ENCODE assay signal across 29 cellular contexts in the genomic region with DNA sequence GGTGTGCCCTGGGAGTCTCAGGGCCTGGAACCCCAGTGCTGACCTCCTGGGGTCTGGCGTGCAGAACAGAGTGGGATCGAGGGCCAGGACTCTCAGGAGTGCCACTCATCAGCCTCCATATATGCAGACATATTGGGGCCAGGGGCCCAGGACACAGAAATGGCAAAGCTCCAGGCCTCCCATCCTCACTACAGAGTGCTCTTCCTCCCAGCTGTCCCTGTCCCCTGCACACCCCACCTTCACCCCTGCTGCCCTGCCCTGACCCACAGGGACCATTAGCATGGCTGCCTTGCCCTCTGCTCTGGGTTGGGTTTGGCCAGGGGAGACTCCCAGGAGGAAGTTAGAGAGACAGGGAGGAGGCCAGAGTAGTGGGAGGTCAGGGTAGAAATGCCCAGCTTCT. TPM values are rescaled to one million over a fixed set of nuclear protein-coding genes. Genes with fewer than 3 reads are reported as not detected.
"Had no signal": no experiment of that assay in that cellular context is flagged by ENCODE, and none has a peak within 500 bp of the region (broad histone marks: within the 10 kb centered on the region; RNA-seq: fewer than 3 reads in every experiment).

No MANE protein-coding gene starts in this region.

- H3K9me3 Mint-ChIP-seq: activated naive CD8-positive, alpha-beta T cell treated with anti-CD3 and anti-CD28 coated beads, Interleukin-2, amount 10 ng/mL, durations not matched to agents 7 days and 5 days had no signal

- FAIRE-seq: keratinocyte, TTC549 had no signal

- H3K27ac Mint-ChIP-seq: activated naive CD4-positive, alpha-beta T cell treated with anti-CD3 and anti-CD28 coated beads, Interleukin-2, amount 10 ng/mL, durations not matched to agents 7 days and 5 days; activated naive CD8-positive, alpha-beta T cell treated with anti-CD3 and anti-CD28 coated beads, Interleukin-2, amount 10 ng/mL, durations not matched to agents 7 days and 5 days; brain; memory B cell had no signal

- H3K4me1 Mint-ChIP-seq: activated naive CD4-positive, alpha-beta T cell treated with anti-CD3 and anti-CD28 coated beads, Interleukin-2, amount 10 ng/mL, durations not matched to agents 7 days and 5 days; activated naive CD8-positive, alpha-beta T cell treated with anti-CD3 and anti-CD28 coated beads, Interleukin-2, amount 10 ng/mL, durations not matched to agents 7 days and 5 days; brain had no signal

- H3K36me3 Mint-ChIP-seq: activated naive CD4-positive, alpha-beta T cell treated with anti-CD3 and anti-CD28 coated beads, Interleukin-2, amount 10 ng/mL, durations not matched to agents 7 days and 5 days; activated naive CD8-positive, alpha-beta T cell treated with anti-CD3 and anti-CD28 coated beads, Interleukin-2, amount 10 ng/mL, durations not matched to agents 7 days and 5 days; brain had no signal

- H3K9me3 ChIP-seq: ascending aorta, prostate gland, upper lobe of left lung had no signal

- H3K27ac ChIP-seq: ascending aorta, cardiac muscle cell, prostate gland, upper lobe of left lung, VCaP had no signal

- H3K4me3 Mint-ChIP-seq: activated naive CD4-positive, alpha-beta T cell treated with anti-CD3 and anti-CD28 coated beads, Interleukin-2, amount 10 ng/mL, durations not matched to agents 7 days and 5 days; activated naive CD8-positive, alpha-beta T cell treated with anti-CD3 and anti-CD28 coated beads, Interleukin-2, amount 10 ng/mL, durations not matched to agents 7 days and 5 days; brain; memory B cell; naive thymus-derived CD8-positive, alpha-beta T cell had no signal

- DNase-seq: activated CD4-positive, alpha-beta T cell treated with anti-CD3 and anti-CD28 coated beads for 4 hours; activated CD4-positive, alpha-beta T cell treated with anti-CD3 and anti-CD28 coated beads, Interleukin-2, amount 50 U/mL, for 4 hours; activated gamma-delta T cell; activated naive CD4-positive, alpha-beta T cell treated with anti-CD3 and anti-CD28 coated beads, Interleukin-2, amount 10 ng/mL, durations not matched to agents 7 days and 5 days; activated naive CD8-positive, alpha-beta T cell treated with anti-CD3 and anti-CD28 coated beads, Interleukin-2, amount 10 ng/mL, durations not matched to agents 7 days and 5 days; activated T-cell treated with anti-CD3 and anti-CD28 coated beads for 4 hours; foreskin fibroblast; hippocampal formation; naive thymus-derived CD8-positive, alpha-beta T cell; retina; stimulated activated CD4-positive, alpha-beta T cell treated with anti-CD3 and anti-CD28 coated beads, Interleukin-15, amount 100 ng/mL, for 24 hours; stimulated activated CD4-positive, alpha-beta T cell treated with anti-CD3 and anti-CD28 coated beads, Interleukin-2, amount 100 ng/mL, for 24 hours; stimulated activated naive CD4-positive, alpha-beta T cell treated with Interleukin-2 at 50 U/mL for 16 hours; substantia nigra had no signal

- ATAC-seq: esophagus mucosa; naive thymus-derived CD8-positive, alpha-beta T cell had no signal

- H3K4me2 ChIP-seq: smooth muscle cell had no signal

- H3K4me1 ChIP-seq: ascending aorta, prostate gland, upper lobe of left lung had no signal

- H3K4me3 ChIP-seq: ascending aorta, cardiac muscle cell, prostate gland, smooth muscle cell, upper lobe of left lung had no signal

- H3K27me3 ChIP-seq: ascending aorta, cardiac muscle cell, upper lobe of left lung had no signal

- H3K36me3 ChIP-seq: ascending aorta, cardiac muscle cell, prostate gland, upper lobe of left lung had no signal

RNA-seq across cellular contexts. Expression of a gene that starts 2.8 kb away (rescaled TPM):
- total RNA-seq: activated naive CD8-positive, alpha-beta T cell treated with anti-CD3 and anti-CD28 coated beads, Interleukin-2, amount 10 ng/mL, durations not matched to agents 7 days and 5 days; ascending aorta; cardiac muscle cell; cerebellum; esophagus mucosa; lower leg skin; naive thymus-derived CD8-positive, alpha-beta T cell; osteoblast; smooth muscle cell; T-helper 1 cell treated with Interleukin-12 subunit alpha and Interleukin-12 subunit beta and Interleukin-4 antibody, amounts not matched to agents 30 ng/mL and 1 ng/mL, for 36 hours; upper lobe of left lung had no signal
